Comparison of ENCODE assay signal across 11 cellular contexts in the genomic region with DNA sequence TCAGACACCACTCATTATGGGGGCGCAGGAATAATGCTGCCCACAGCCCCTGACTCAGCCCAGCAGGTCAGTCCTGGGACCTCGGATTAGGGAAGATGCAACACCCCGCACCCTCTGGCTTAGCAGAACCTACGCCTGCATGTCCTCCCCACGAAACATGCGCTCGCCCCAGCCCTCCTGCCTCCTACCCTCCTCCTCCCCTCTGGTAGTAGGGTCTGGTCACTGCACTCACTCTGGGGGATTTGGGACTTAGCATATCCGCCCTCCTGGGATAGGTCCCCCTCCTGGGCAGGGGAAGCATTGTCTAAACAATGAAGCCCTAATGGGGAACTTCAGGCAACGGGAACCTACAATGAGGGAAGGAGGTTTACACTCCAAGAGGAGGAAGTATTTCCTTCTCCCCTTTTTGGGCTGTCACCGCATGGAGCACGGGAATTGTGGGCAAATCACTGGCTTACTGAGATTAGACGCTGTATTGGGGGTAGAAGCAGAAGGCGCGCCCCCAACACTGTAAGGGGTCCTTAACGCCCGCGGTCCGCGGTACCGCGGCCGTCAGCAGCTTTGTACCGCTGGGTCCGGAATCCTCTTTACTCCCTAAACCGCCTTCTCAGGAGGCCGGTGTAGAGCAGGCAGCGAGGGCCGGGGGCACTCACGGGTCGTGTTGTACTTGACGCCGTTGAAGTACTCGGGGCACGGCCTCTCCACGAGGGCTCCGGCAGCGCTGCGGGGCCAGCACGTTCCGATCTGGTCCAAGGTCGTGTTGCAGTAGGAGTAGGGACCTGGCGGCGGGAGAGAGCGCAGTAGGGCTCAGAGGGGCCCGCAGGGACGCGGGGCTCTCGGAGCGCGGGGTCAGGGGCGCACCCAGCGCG. TPM values are rescaled to one million over a fixed set of nuclear protein-coding genes. Genes with fewer than 3 reads are reported as not detected.
A peak's percentile ranks its signal among the peaks of the same experiment; 100 is the strongest.
DNase-seq lines count a peak whose midpoint lies in the region; TF ChIP-seq lines count a peak whose summit lies in the region.
"Had no signal": no experiment of that assay in that cellular context is flagged by ENCODE, and none has a peak within 500 bp of the region (broad histone marks: within the 10 kb centered on the region; RNA-seq: fewer than 3 reads in every experiment).

No MANE protein-coding gene starts in this region.

- DNase-seq in breast epithelium (ENCODE audit: low spot score in 2 of 2) (no peak), MCF 10A (ENCODE audit: unreplicated experiment) (no peak), colonic mucosa (no peak), uterus (no peak), kidney glomerular epithelial cell (lab: John Stamatoyannopoulos, UW) (no peak), ureter (ENCODE audit: low spot score) (no peak)
- DNase-seq in NK-92 treated with Interleukin-12 subunit alpha and Interleukin-12 subunit beta, amount 100 ng/mL, for 24 hours (lab: John Stamatoyannopoulos, UW) = no peak

- TF ChIP-seq CTCF in breast epithelium (IDR thresholded peaks at IDR 0.05) = no peak
- TF ChIP-seq CTCF in MCF 10A (IDR thresholded peaks at IDR 0.05; ENCODE audit: unreplicated experiment) = no peak
- no peak for TF ChIP-seq CTCF in colonic mucosa (IDR thresholded peaks at IDR 0.05)
- TF ChIP-seq CTCF in uterus (IDR thresholded peaks at IDR 0.05) = no peak

- POLR2A ChIA-PET in MCF 10A (lab: Yijun Ruan, JAX) = no interaction called here

- no peaks in the 10 kb centered on the region for H3K36me3 ChIP-seq in breast epithelium
- no peaks in the 10 kb centered on the region for H3K36me3 ChIP-seq in colonic mucosa
- no peaks in the 10 kb centered on the region for H3K36me3 ChIP-seq in muscle layer of colon (ENCODE audit: insufficient read depth, low read length)
- no peaks in the 10 kb centered on the region for H3K36me3 ChIP-seq in uterus
- H3K36me3 ChIP-seq: thyroid gland had no signal

- no peak overlapping the region for H3K4me3 Mint-ChIP-seq in MCF 10A (ENCODE audit: unreplicated experiment)

- H3K9me3 ChIP-seq in breast epithelium (no peaks in the 10 kb centered on the region), colonic mucosa (no peaks in the 10 kb centered on the region), muscle layer of colon (ENCODE audit: low read length) (no peaks in the 10 kb centered on the region), uterus (no peaks in the 10 kb centered on the region)
- H3K9me3 ChIP-seq: thyroid gland had no signal

- BruUV-seq in MCF 10A (replicated peaks; lab: Mats Ljungman, UMichigan) = no TSS peak

- H3K4me1 ChIP-seq in breast epithelium (peaks cover 7 to 8% of the 10 kb centered on the region in 2 donors), colonic mucosa (peaks cover 7% of the 10 kb centered on the region), muscle layer of colon (ENCODE audit: insufficient read depth, low read length) (peaks cover 13% of the 10 kb centered on the region), uterus (no peaks in the 10 kb centered on the region)

- intact Hi-C loops in breast epithelium (cut with DNase I; ENCODE audit: low total_unique reads) = no loop called here
- intact Hi-C loops in MCF 10A (cut with micrococcal nuclease) = no loop called here
- intact Hi-C loops in colonic mucosa (cut with DNase I) = no loop called here
- intact Hi-C loops in uterus (cut with DNase I; ENCODE audit: low total_unique reads) = no loop called here

- no peaks in the 10 kb centered on the region for H3K36me3 Mint-ChIP-seq in MCF 10A (ENCODE audit: insufficient read depth, unreplicated experiment)

- peaks cover 80% of the 10 kb centered on the region for H3K27me3 Mint-ChIP-seq in MCF 10A (ENCODE audit: insufficient read depth, unreplicated experiment)

- no peak for TF ChIP-seq POLR2A in breast epithelium (IDR thresholded peaks at IDR 0.05)
- no peak for TF ChIP-seq POLR2A in uterus (IDR thresholded peaks at IDR 0.05)

- H3K27ac ChIP-seq in breast epithelium = no peak overlapping the region
- no peak overlapping the region for H3K27ac ChIP-seq in colonic mucosa
- H3K27ac ChIP-seq in muscle layer of colon (ENCODE audit: low read depth, low read length) = no peak overlapping the region
- H3K27ac ChIP-seq in uterus = no peak overlapping the region
- H3K27ac ChIP-seq: thyroid gland had no signal

- no peaks in the 10 kb centered on the region for H3K4me1 Mint-ChIP-seq in MCF 10A (ENCODE audit: insufficient read depth, unreplicated experiment)

- no peaks in the 10 kb centered on the region for H3K9me3 Mint-ChIP-seq in MCF 10A (ENCODE audit: unreplicated experiment)

- H3K9ac ChIP-seq in colonic mucosa (ENCODE audit: low read depth in 2 of 2, low read length in 2 of 2) (no peak overlapping the region), muscle layer of colon (ENCODE audit: low read length) (no peak overlapping the region)

- H3K4me3 ChIP-seq in breast epithelium = peak overlapping the region; percentile 39 to 70 (median 51)
- peak overlapping the region; percentile 27 for H3K4me3 ChIP-seq in colonic mucosa
- H3K4me3 ChIP-seq in muscle layer of colon (ENCODE audit: low read depth in 1 of 2, low read length in 2 of 2) = peak overlapping the region; percentile 0 to 45
- H3K4me3 ChIP-seq in uterus = peak overlapping the region; percentile 19 to 40

- CTCF ChIA-PET in MCF 10A (lab: Yijun Ruan, JAX) = no interaction called here

- H3K27ac Mint-ChIP-seq in MCF 10A (ENCODE audit: low read depth, unreplicated experiment) = no peak overlapping the region

- H3K27me3 ChIP-seq in breast epithelium = peaks cover 2 to 53% of the 10 kb centered on the region in 2 donors
- H3K27me3 ChIP-seq in colonic mucosa = peaks cover 21% of the 10 kb centered on the region
- H3K27me3 ChIP-seq in muscle layer of colon (ENCODE audit: control insufficient read depth in 1 of 2, insufficient read depth in 2 of 2, low read length in 2 of 2) = peaks cover 30 to 56% of the 10 kb centered on the region in 2 donors
- H3K27me3 ChIP-seq in uterus = no peaks in the 10 kb centered on the region
- H3K27me3 ChIP-seq: thyroid gland had no signal

RNA-seq across cellular contexts. Expression of gene CRHR2, which starts 0.8 kb away (rescaled TPM):
- total RNA-seq in breast epithelium = under 1 TPM; under 0.01 to 0.16 (median 0.15) TPM
- not detected in 2 replicates for total RNA-seq in MCF 10A (2022)
- under 1 TPM in 1 of 2 donors, not detected in 1; 0.16 TPM for total RNA-seq in colonic mucosa
- under 1 TPM in 1 of 4 donors, not detected in 3; 0.27 TPM for total RNA-seq in uterus
- total RNA-seq in ureter = 0.34 TPM
- total RNA-seq: lung microvascular endothelial cell, NCI-H460 had no signal
